Comparison of ENCODE assay signal across 8 cellular contexts in the genomic region with DNA sequence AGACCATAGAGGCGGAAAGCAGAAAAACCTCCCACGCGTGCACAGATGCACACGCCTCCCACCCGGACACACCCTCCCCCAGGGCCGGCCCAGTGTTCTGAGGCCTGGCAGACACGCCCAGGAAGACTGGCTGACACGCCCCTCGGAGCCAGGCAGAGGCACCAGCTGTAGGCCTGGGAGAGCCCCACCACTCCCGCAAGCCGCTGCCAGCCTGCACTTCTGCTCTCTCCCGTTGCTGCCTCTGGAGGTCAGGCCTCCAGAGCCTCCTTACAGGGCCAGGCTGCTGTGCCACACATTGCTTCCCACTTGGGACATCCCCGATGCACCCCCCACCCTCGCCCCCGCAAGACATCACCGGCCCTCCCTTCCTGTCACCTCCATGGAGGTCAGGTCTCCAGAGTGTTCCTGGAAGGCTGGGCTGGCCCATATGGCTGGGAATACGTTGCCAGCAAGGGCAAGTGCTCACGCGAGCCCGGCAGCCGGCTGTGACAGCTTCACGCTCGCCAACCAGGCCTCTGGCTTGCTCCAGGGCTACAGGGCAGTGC. TPM values are rescaled to one million over a fixed set of nuclear protein-coding genes. Genes with fewer than 3 reads are reported as not detected.
DNase-seq lines count a peak whose midpoint lies in the region; ATAC-seq and TF ChIP-seq lines count a peak whose summit lies in the region.

No MANE protein-coding gene starts in this region.

- H3K4me3 ChIP-seq in GM06990 (replicated peaks; ENCODE audit: low read depth, low read length): no peak overlapping the region

- peak; percentile 75 for ATAC-seq in Right ventricle myocardium inferior
- no peak for ATAC-seq in GM18870 (IDR thresholded peaks at IDR 0.05; ENCODE audit: unreplicated experiment)

- DNase-seq in GM06990 (ENCODE audit: extremely low read depth, insufficient read length): peak; percentile 21
- peak; percentile 5 for DNase-seq in NOMO-1 treated with dmso at 0.1 percent for 144 hours (lab: John Stamatoyannopoulos, UW; ENCODE audit: unreplicated experiment)
- peak; percentile 21 for DNase-seq in activated T-cell treated with anti-CD3 and anti-CD28 coated beads for 4 hours
- peak; percentile 83 for DNase-seq in Right ventricle myocardium inferior (ENCODE audit: missing footprints)
- peak; percentile 72 for DNase-seq in stimulated activated CD4-positive, alpha-beta T cell treated with anti-CD3 and anti-CD28 coated beads, Interleukin-15, amount 100 ng/mL, for 24 hours
- no peak for DNase-seq in substantia nigra (lab: John Stamatoyannopoulos, UW)
- DNase-seq in NCI-H1092 treated with DMSO at 0.1 percent for 48 hours (lab: John Stamatoyannopoulos, UW): no peak

- intact Hi-C loops in Right ventricle myocardium inferior (cut with DNase I): no loop called here

- H3K36me3 ChIP-seq in GM06990 (ENCODE audit: control insufficient read depth, insufficient read depth, low read length): no peaks in the 10 kb centered on the region

- peaks cover 1% of the 10 kb centered on the region; the same call in 1 of the 2 replicates for H3K27me3 ChIP-seq in GM06990 (replicated peaks; ENCODE audit: control insufficient read depth, insufficient read depth, low read length)

- TF ChIP-seq CTCF in GM06990 (IDR thresholded peaks at IDR 0.05; ENCODE audit: insufficient read depth, low read length, poor library complexity, severe bottlenecking): no peak

- H3K27ac ChIP-seq in substantia nigra (ENCODE audit: low read depth, low read length, poor library complexity, severe bottlenecking): no peak overlapping the region

RNA-seq across cellular contexts. Expression of a gene that starts 40.4 kb away (rescaled TPM):
- total RNA-seq in Right ventricle myocardium inferior: 58.2 TPM

Comparison
In these comparisons a context has a peak if more than half of its experiments do, and no peak if none do; other contexts are left out.
1. DNase-seq: peak in GM06990 (single experiment), NOMO-1 treated with dmso at 0.1 percent for 144 hours (single experiment), activated T-cell treated with anti-CD3 and anti-CD28 coated beads for 4 hours (single experiment), Right ventricle myocardium inferior (single experiment) and stimulated activated CD4-positive, alpha-beta T cell treated with anti-CD3 and anti-CD28 coated beads, Interleukin-15, amount 100 ng/mL, for 24 hours (single experiment); none in substantia nigra (0 of 49) and NCI-H1092 treated with DMSO at 0.1 percent for 48 hours (single experiment).